In genomic region chr12:46461459-46461858, GRCh38 we compare ENCODE assay signal across 19 cellular contexts.
A peak's percentile ranks its signal among the peaks of the same experiment; 100 is the strongest.
DNase-seq lines count a peak whose midpoint lies in the region; ATAC-seq, FAIRE-seq and TF ChIP-seq lines count a peak whose summit lies in the region.
"Had no signal": no experiment of that assay in that cellular context is flagged by ENCODE, and none has a peak within 500 bp of the region (broad histone marks: within the 10 kb centered on the region; RNA-seq: fewer than 3 reads in every experiment).

No MANE protein-coding gene starts in this region.

- H3K9me3 Mint-ChIP-seq in activated CD4-positive, alpha-beta memory T cell treated with anti-CD3 and anti-CD28 coated beads, Interleukin-2, amount 10 ng/mL, durations not matched to agents 7 days and 5 days = peaks cover 3% of the 10 kb centered on the region
- H3K9me3 Mint-ChIP-seq in activated CD4-positive, alpha-beta memory T cell treated with anti-CD3 and anti-CD28 coated beads for 36 hours = no peaks in the 10 kb centered on the region
- H3K9me3 Mint-ChIP-seq: neural crest cell had no signal

- H3K4me1 Mint-ChIP-seq in activated CD4-positive, alpha-beta memory T cell treated with anti-CD3 and anti-CD28 coated beads, Interleukin-2, amount 10 ng/mL, durations not matched to agents 7 days and 5 days = peaks cover 49% of the 10 kb centered on the region
- peaks cover 41% of the 10 kb centered on the region for H3K4me1 Mint-ChIP-seq in activated CD4-positive, alpha-beta memory T cell treated with anti-CD3 and anti-CD28 coated beads for 36 hours (ENCODE audit: low read depth)
- H3K4me1 Mint-ChIP-seq: neural crest cell had no signal

- WGBS in hepatocyte (ENCODE audit: low lambda C conversion rate, missing lambda C conversion rate) = 71% methylated on average over 5 of the region's 5 CpGs
- WGBS in ovary, 3 donors = 29 to 41% (median 39%) methylated on average over 5 of the region's 5 CpGs
- WGBS in aorta, 2 donors = 51 to 54% methylated on average over 5 of the region's 5 CpGs

- ATAC-seq in aorta (ENCODE audit: low FRiP score) = no peak
- ATAC-seq in GM21528 (IDR thresholded peaks at IDR 0.05; ENCODE audit: low FRiP score, unreplicated experiment) = no peak

- no peak overlapping the region for H3K4me3 ChIP-seq in hepatocyte
- H3K4me3 ChIP-seq in ovary = no peak overlapping the region
- H3K4me3 ChIP-seq in aorta (ENCODE audit: low read length in 2 of 2) = no peak overlapping the region
- H3K4me3 ChIP-seq: HAP-1, SJSA1 had no signal

- H3K4me3 Mint-ChIP-seq in activated CD4-positive, alpha-beta memory T cell treated with anti-CD3 and anti-CD28 coated beads, Interleukin-2, amount 10 ng/mL, durations not matched to agents 7 days and 5 days = no peak overlapping the region
- H3K4me3 Mint-ChIP-seq in activated CD4-positive, alpha-beta memory T cell treated with anti-CD3 and anti-CD28 coated beads for 36 hours = no peak overlapping the region
- H3K4me3 Mint-ChIP-seq: neural crest cell had no signal

- no peak for DNase-seq in activated CD4-positive, alpha-beta memory T cell treated with anti-CD3 and anti-CD28 coated beads, Interleukin-2, amount 10 ng/mL, durations not matched to agents 7 days and 5 days
- DNase-seq in activated CD4-positive, alpha-beta memory T cell treated with anti-CD3 and anti-CD28 coated beads for 36 hours = no peak
- no peak for DNase-seq in hepatocyte (ENCODE audit: low spot score)
- peak in 3 of 5 donors; percentile 26 to 54 (median 49) for DNase-seq in ovary
- no peak for DNase-seq in aorta
- no peak for DNase-seq in urothelium cell line (ENCODE audit: low spot score)
- no peak for DNase-seq in NCI-H524 (lab: John Stamatoyannopoulos, UW)
- DNase-seq: activated CD8-positive, alpha-beta T cell treated with anti-CD3 and anti-CD28 coated beads for 36 hours; amygdala; cortex of kidney; left cardiac atrium; NCI-H1092 treated with DMSO at 0.1 percent for 48 hours; NCI-H2171; stimulated activated naive CD8-positive, alpha-beta T cell treated with anti-CD3 and anti-CD28 coated beads, Interleukin-15, Interleukin-2, amounts not matched to agents 100 U/mL and 50 U/mL, for 24 hours had no signal

- no peaks in the 10 kb centered on the region for H3K79me2 ChIP-seq in hepatocyte

- TF ChIP-seq POLR2A in ovary (IDR thresholded peaks at IDR 0.05) = no peak

- H3K27ac Mint-ChIP-seq in activated CD4-positive, alpha-beta memory T cell treated with anti-CD3 and anti-CD28 coated beads, Interleukin-2, amount 10 ng/mL, durations not matched to agents 7 days and 5 days = peak overlapping the region; percentile 4
- no peak overlapping the region for H3K27ac Mint-ChIP-seq in activated CD4-positive, alpha-beta memory T cell treated with anti-CD3 and anti-CD28 coated beads for 36 hours

- H3K36me3 ChIP-seq in hepatocyte (replicated peaks; ENCODE audit: insufficient read depth, low read depth) (no peaks in the 10 kb centered on the region), ovary (no peaks in the 10 kb centered on the region), aorta (ENCODE audit: control insufficient read depth in 1 of 2, insufficient read depth in 2 of 2, low read length in 1 of 2) (no peaks in the 10 kb centered on the region)
- H3K36me3 ChIP-seq: HAP-1, SJSA1 had no signal

- H3K36me3 Mint-ChIP-seq in activated CD4-positive, alpha-beta memory T cell treated with anti-CD3 and anti-CD28 coated beads, Interleukin-2, amount 10 ng/mL, durations not matched to agents 7 days and 5 days (ENCODE audit: low read depth) = peaks cover 2% of the 10 kb centered on the region
- H3K36me3 Mint-ChIP-seq in activated CD4-positive, alpha-beta memory T cell treated with anti-CD3 and anti-CD28 coated beads for 36 hours = no peaks in the 10 kb centered on the region

- no peaks in the 10 kb centered on the region for H3K9me2 ChIP-seq in hepatocyte (replicated peaks; ENCODE audit: insufficient read depth)

- H3K27me3 Mint-ChIP-seq in activated CD4-positive, alpha-beta memory T cell treated with anti-CD3 and anti-CD28 coated beads, Interleukin-2, amount 10 ng/mL, durations not matched to agents 7 days and 5 days = no peaks in the 10 kb centered on the region
- H3K27me3 Mint-ChIP-seq in activated CD4-positive, alpha-beta memory T cell treated with anti-CD3 and anti-CD28 coated beads for 36 hours = no peaks in the 10 kb centered on the region
- H3K27me3 Mint-ChIP-seq: activated CD8-positive, alpha-beta T cell treated with anti-CD3 and anti-CD28 coated beads for 36 hours; activated T-helper 17 cell treated with anti-CD3 and anti-CD28 coated beads, Interleukin-2, amount 50 U/mL, for 72 hours had no signal

- H3K27me3 ChIP-seq in hepatocyte = no peaks in the 10 kb centered on the region
- H3K27me3 ChIP-seq in ovary = no peaks in the 10 kb centered on the region
- H3K27me3 ChIP-seq in aorta (ENCODE audit: control insufficient read depth in 1 of 2, insufficient read depth in 2 of 2, low read length in 1 of 2) = no peaks in the 10 kb centered on the region

- TF ChIP-seq CTCF in hepatocyte (IDR thresholded peaks at IDR 0.05; ENCODE audit: poor library complexity) (no peak), ovary (IDR thresholded peaks at IDR 0.05) (no peak)

- no peaks in the 10 kb centered on the region for H4K20me1 ChIP-seq in hepatocyte (ENCODE audit: insufficient read depth, poor library complexity, severe bottlenecking)

- TF ChIP-seq EP300 in ovary (IDR thresholded peaks at IDR 0.05) = no peak

- POLR2A ChIA-PET in activated CD4-positive, alpha-beta memory T cell treated with anti-CD3 and anti-CD28 coated beads, Interleukin-2, amount 10 ng/mL, durations not matched to agents 7 days and 5 days (lab: Charles Lee) = interaction anchor here (2.7 kb wide), 1 partner anchor 56 kb away, joined by 9 read pairs; no protein-coding TSS in a partner anchor
- POLR2A ChIA-PET in activated CD4-positive, alpha-beta memory T cell treated with anti-CD3 and anti-CD28 coated beads for 36 hours (lab: Charles Lee) = no interaction called here

- FAIRE-seq in urothelium cell line (lab: Jason Lieb, UNC) = no peak

- H2AFZ ChIP-seq in hepatocyte = no peak overlapping the region

- H3K27ac ChIP-seq in hepatocyte (peak overlapping the region; percentile 53), ovary (peak overlapping the region in 1 of 2 donors; percentile 58), aorta (ENCODE audit: low read depth in 1 of 2, low read length in 2 of 2) (peak overlapping the region; percentile 68 to 82)
- H3K27ac ChIP-seq: SJSA1 had no signal

- peak overlapping the region; percentile 14 for H3K4me2 ChIP-seq in hepatocyte

- H3K9me3 ChIP-seq in hepatocyte (ENCODE audit: low read depth) (no peaks in the 10 kb centered on the region), ovary (no peaks in the 10 kb centered on the region), aorta (ENCODE audit: control insufficient read depth, low read length) (no peaks in the 10 kb centered on the region)
- H3K9me3 ChIP-seq: HAP-1 had no signal

- intact Hi-C loops in activated CD4-positive, alpha-beta memory T cell treated with anti-CD3 and anti-CD28 coated beads for 36 hours (cut with micrococcal nuclease) = no loop called here
- intact Hi-C loops in ovary (cut with DNase I) = no loop called here
- intact Hi-C loops in aorta (cut with DNase I) = loop anchor here in 1 of 2 donors (10.0 kb wide), 1 partner anchor 193 kb away; no protein-coding TSS in a partner anchor

- H3K4me1 ChIP-seq in hepatocyte (ENCODE audit: insufficient read depth) (peaks cover 30% of the 10 kb centered on the region), ovary (ENCODE audit: insufficient read depth) (peaks cover 25% of the 10 kb centered on the region), aorta (ENCODE audit: control insufficient read depth in 1 of 2, insufficient read depth in 2 of 2, low read length in 2 of 2) (peaks cover 8 to 22% of the 10 kb centered on the region in 2 donors)
- H3K4me1 ChIP-seq: HAP-1 had no signal

- CTCF ChIA-PET in activated CD4-positive, alpha-beta memory T cell treated with anti-CD3 and anti-CD28 coated beads, Interleukin-2, amount 10 ng/mL, durations not matched to agents 7 days and 5 days (lab: Charles Lee) = no interaction called here
- CTCF ChIA-PET in activated CD4-positive, alpha-beta memory T cell treated with anti-CD3 and anti-CD28 coated beads for 36 hours (lab: Charles Lee) = no interaction called here

Comparison
In these comparisons a context has a peak if more than half of its experiments do, and no peak if none do; other contexts are left out.
1. DNase-seq: peak in ovary (3 of 5); none in activated CD4-positive, alpha-beta memory T cell treated with anti-CD3 and anti-CD28 coated beads, Interleukin-2, amount 10 ng/mL, durations not matched to agents 7 days and 5 days (single experiment), activated CD4-positive, alpha-beta memory T cell treated with anti-CD3 and anti-CD28 coated beads for 36 hours (single experiment), hepatocyte (single experiment), aorta (0 of 2), urothelium cell line (single experiment) and NCI-H524 (0 of 2).